ENCODE assay signal across 32 cellular contexts in the genomic region with DNA sequence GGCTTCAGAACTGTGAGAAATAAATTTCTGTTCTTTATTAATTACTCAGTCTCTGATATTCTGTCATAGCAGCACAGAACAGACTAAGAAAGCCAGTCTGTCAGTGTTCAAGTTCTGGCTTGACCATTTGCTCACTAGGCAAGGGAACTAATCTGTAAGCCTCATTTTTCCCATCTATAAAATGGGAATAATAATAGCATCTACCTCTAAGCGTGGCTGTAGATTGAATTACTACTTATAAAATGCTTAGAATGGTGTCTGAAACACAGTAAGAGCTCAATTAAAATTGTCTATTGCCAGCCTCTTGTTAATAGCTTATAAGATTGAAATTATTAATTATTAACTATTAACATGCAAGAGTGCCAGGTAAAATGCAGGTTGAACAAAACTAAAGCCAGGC.
"Had no signal": no experiment of that assay in that cellular context is flagged by ENCODE, and none has a peak within 500 bp of the region (broad histone marks: within the 10 kb centered on the region; RNA-seq: fewer than 3 reads in every experiment).

No MANE protein-coding gene starts in this region.

- H3K27ac ChIP-seq: adrenal gland, ascending aorta, body of pancreas, brain microvascular endothelial cell, breast epithelium, cardiac muscle cell had no signal

- H3K27me3 ChIP-seq: adrenal gland, ascending aorta, body of pancreas, brain microvascular endothelial cell, breast epithelium, cardiac muscle cell had no signal

- H3K4me3 ChIP-seq: adrenal gland, ascending aorta, body of pancreas, breast epithelium, cardiac muscle cell had no signal

- FAIRE-seq: bronchial epithelial cell had no signal

- H3K9me3 ChIP-seq: adrenal gland, ascending aorta, body of pancreas, breast epithelium had no signal

- ATAC-seq: activated naive CD4-positive, alpha-beta T cell treated with anti-CD3 and anti-CD28 coated beads, Interleukin-2, amount 50 U/mL, for 72 hours; activated naive CD8-positive, alpha-beta T cell treated with anti-CD3 and anti-CD28 coated beads, Interleukin-2, amount 50 U/mL, for 24 hours; activated T-cell treated with anti-CD3 and anti-CD28 coated beads, Interleukin-2, amount 50 U/mL, for 4 hours; activated T-cell treated with anti-CD3 and anti-CD28 coated beads, Interleukin-2, amount 50 U/mL, for 72 hours; activated T-helper 17 cell treated with anti-CD3 and anti-CD28 coated beads, Interleukin-2, amount 50 U/mL, for 72 hours had no signal

- H3K4me1 ChIP-seq: adrenal gland, body of pancreas, breast epithelium had no signal

- DNase-seq: activated effector memory CD4-positive, alpha-beta T cell treated with anti-CD3 and anti-CD28 coated beads, Interleukin-2, amount 50 U/mL, for 16 hours; activated effector memory CD4-positive, alpha-beta T cell treated with Interleukin-2 at 50 U/mL for 16 hours; activated gamma-delta T cell; activated gamma-delta T cell treated with Interleukin-2 at 50 U/mL for 16 hours; activated naive CD4-positive, alpha-beta T cell; activated naive CD4-positive, alpha-beta T cell treated with anti-CD3 and anti-CD28 coated beads for 36 hours; activated naive CD4-positive, alpha-beta T cell treated with anti-CD3 and anti-CD28 coated beads, Interleukin-2, amount 10 ng/mL, durations not matched to agents 7 days and 5 days; activated naive CD4-positive, alpha-beta T cell treated with anti-CD3 and anti-CD28 coated beads, Interleukin-2, amount 50 U/mL, for 16 hours; activated naive CD4-positive, alpha-beta T cell treated with Interleukin-2 at 50 U/mL for 16 hours; activated naive CD8-positive, alpha-beta T cell treated with anti-CD3 and anti-CD28 coated beads for 36 hours; activated naive CD8-positive, alpha-beta T cell treated with anti-CD3 and anti-CD28 coated beads, Interleukin-2, amount 10 ng/mL, durations not matched to agents 7 days and 5 days; activated naive CD8-positive, alpha-beta T cell treated with anti-CD3 and anti-CD28 coated beads, Interleukin-2, amount 50 U/mL, for 24 hours; activated T-cell treated with anti-CD3 and anti-CD28 coated beads, Interleukin-2, amount 50 U/mL, for 24 hours; activated T-cell treated with anti-CD3 and anti-CD28 coated beads, Interleukin-2, amount 50 U/mL, for 4 hours; activated T-cell treated with anti-CD3 and anti-CD28 coated beads, Interleukin-2, amount 50 U/mL, for 48 hours; activated T-cell treated with anti-CD3 and anti-CD28 coated beads, Interleukin-2, amount 50 U/mL, for 72 hours; adrenal gland; amniotic stem cell; amygdala; anterior cingulate cortex; aorta; body of pancreas; brain microvascular endothelial cell; caudate nucleus; central memory CD4-positive, alpha-beta T cell; cerebellar nuclear complex had no signal

- H3K36me3 ChIP-seq: breast epithelium had no signal
